In the genomic region with DNA sequence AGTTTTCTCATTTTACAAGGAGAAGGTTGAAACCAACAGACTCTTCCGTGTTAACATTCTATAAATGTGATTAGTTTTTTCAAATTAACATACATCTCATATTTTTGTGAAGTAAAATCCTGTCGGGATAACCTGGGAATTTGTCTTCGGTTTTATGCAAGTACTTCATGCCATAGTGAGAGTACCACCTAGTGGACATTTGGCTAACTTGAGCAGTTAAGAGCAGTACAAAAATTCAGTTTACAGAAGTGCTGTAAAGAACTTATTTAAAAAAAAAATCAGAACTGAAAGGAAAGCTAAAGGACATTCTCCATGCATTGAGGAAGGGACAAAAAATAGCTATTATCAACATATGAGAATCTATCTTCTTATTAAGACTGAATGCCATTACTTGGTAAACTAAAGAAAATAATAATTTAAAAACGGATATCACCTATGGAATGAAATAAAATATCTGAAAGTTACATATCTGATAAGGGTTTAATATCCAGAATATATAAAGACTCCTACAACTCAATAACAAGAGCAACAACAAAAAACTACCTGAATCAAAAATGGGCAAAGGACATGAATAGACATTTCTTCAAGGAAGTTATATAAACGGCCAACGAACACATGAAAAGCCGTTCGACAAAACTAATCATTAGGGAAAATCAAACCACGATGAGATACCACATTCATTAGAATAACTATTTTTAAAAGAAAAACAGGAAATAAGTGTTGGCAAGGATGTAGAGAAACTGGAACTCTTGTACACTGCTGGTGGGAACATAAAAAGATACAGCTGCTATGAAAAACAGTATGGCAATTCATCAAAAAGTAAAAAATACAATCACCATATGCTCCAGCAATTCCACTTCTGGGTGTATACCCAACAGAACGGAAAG, we compare ENCODE assay signal across 8 cellular contexts.
DNase-seq lines count a peak whose midpoint lies in the region; ATAC-seq and TF ChIP-seq lines count a peak whose summit lies in the region.

No MANE protein-coding gene starts in this region.

- H3F3A ChIP-seq in neural cell (ENCODE audit: insufficient read depth, low read length, poor library complexity, severe bottlenecking), result no peaks in the 10 kb centered on the region

- H3K36me3 ChIP-seq in breast epithelium (no peaks in the 10 kb centered on the region), neural cell (ENCODE audit: insufficient read depth, low read length) (no peaks in the 10 kb centered on the region), stomach (no peaks in the 10 kb centered on the region)

- H3K4me3 ChIP-seq in breast epithelium, result no peak overlapping the region
- no peak overlapping the region for H3K4me3 ChIP-seq in neural cell (ENCODE audit: low read length)
- H3K4me3 ChIP-seq in stomach, result no peak overlapping the region

- peak in 2 of 3 donors; percentile 13 to 43 for TF ChIP-seq CTCF in breast epithelium (IDR thresholded peaks at IDR 0.05)
- peak; percentile 22 for TF ChIP-seq CTCF in neural cell (IDR thresholded peaks at IDR 0.05; ENCODE audit: poor library complexity, severe bottlenecking)
- TF ChIP-seq CTCF in stomach (IDR thresholded peaks at IDR 0.05), result peak in 3 of 7 experiments; percentile 13 to 42 (median 30)

- no peak for ATAC-seq in HG03521 (IDR thresholded peaks at IDR 0.05; ENCODE audit: unreplicated experiment)

- no peak overlapping the region for H2AFZ ChIP-seq in neural cell (ENCODE audit: low read depth, low read length)

- no peaks in the 10 kb centered on the region for H3K9me3 ChIP-seq in breast epithelium
- H3K9me3 ChIP-seq in neural cell (ENCODE audit: low read length), result peaks cover 3% of the 10 kb centered on the region
- no peaks in the 10 kb centered on the region for H3K9me3 ChIP-seq in stomach

- DNase-seq in EH (ENCODE audit: low read depth), result peak; percentile 62
- DNase-seq in MV-4-11 (lab: John Stamatoyannopoulos, UW), result peak; percentile 45
- no peak for DNase-seq in breast epithelium (ENCODE audit: low spot score in 2 of 2)
- no peak for DNase-seq in stomach
- no peak for DNase-seq in occipital lobe (lab: John Stamatoyannopoulos, UW)
- no peak for DNase-seq in NCI-H187 treated with DMSO at 0.1 percent for 48 hours (lab: John Stamatoyannopoulos, UW)

- TF ChIP-seq POLR2A in breast epithelium (IDR thresholded peaks at IDR 0.05) (no peak), stomach (IDR thresholded peaks at IDR 0.05) (no peak)

- no peak overlapping the region for H3K4me2 ChIP-seq in neural cell (ENCODE audit: low read length)

- 81 to 86% (median 84%) methylated on average over 10 of the region's 10 CpGs for WGBS in stomach, 5 donors

- H3K27ac ChIP-seq in breast epithelium, result no peak overlapping the region
- H3K27ac ChIP-seq in neural cell (ENCODE audit: low read length), result no peak overlapping the region
- no peak overlapping the region for H3K27ac ChIP-seq in stomach

- no peak overlapping the region for H3K9ac ChIP-seq in neural cell (ENCODE audit: low read length)

- no peaks in the 10 kb centered on the region for H3K79me2 ChIP-seq in neural cell (replicated peaks; ENCODE audit: insufficient read depth, low read length)

- H3K9me2 ChIP-seq in neural cell (ENCODE audit: insufficient read depth, low read length), result no peaks in the 10 kb centered on the region

- no peaks in the 10 kb centered on the region for H3K4me1 ChIP-seq in breast epithelium
- H3K4me1 ChIP-seq in stomach, result peaks cover 0 to 5% (median 0%) of the 10 kb centered on the region in 4 donors

- intact Hi-C loops in breast epithelium (cut with DNase I; ENCODE audit: low total_unique reads), result no loop called here
- intact Hi-C loops in stomach (cut with DNase I; ENCODE audit: low total_unique reads), result no loop called here

- H3K27me3 ChIP-seq in breast epithelium (no peaks in the 10 kb centered on the region), neural cell (ENCODE audit: insufficient read depth, low read depth, low read length) (no peaks in the 10 kb centered on the region), stomach (no peaks in the 10 kb centered on the region)

- TF ChIP-seq EP300 in neural cell (conservative IDR thresholded peaks at IDR 0.05; ENCODE audit: poor library complexity, severe bottlenecking) (no peak), stomach (IDR thresholded peaks at IDR 0.05) (no peak)

- TF ChIP-seq RAD21 in neural cell (conservative IDR thresholded peaks at IDR 0.05), result no peak

- no peaks in the 10 kb centered on the region for H4K20me1 ChIP-seq in neural cell (ENCODE audit: insufficient read depth)

TF ChIP-seq in neural cell, 6 proteins besides CTCF, POLR2A, EP300 and RAD21:
- TF ChIP-seq EZH2 (IDR thresholded peaks at IDR 0.05; ENCODE audit: borderline replicate concordance, insufficient read depth, low read length, poor library complexity, severe bottlenecking) (no peak), MXI1 (conservative IDR thresholded peaks at IDR 0.05; ENCODE audit: poor library complexity, severe bottlenecking) (no peak), TAF1 (IDR thresholded peaks at IDR 0.05; ENCODE audit: low read depth) (no peak), POLR2AphosphoS5 (IDR thresholded peaks at IDR 0.05) (no peak), SMC3 (conservative IDR thresholded peaks at IDR 0.05; ENCODE audit: poor library complexity) (no peak), REST (IDR thresholded peaks at IDR 0.05; ENCODE audit: borderline replicate concordance) (no peak)

Comparison
In these comparisons a context has a peak if more than half of its experiments do, and no peak if none do; other contexts are left out.
1. DNase-seq: peak in EH (single experiment) and MV-4-11 (single experiment); none in breast epithelium (0 of 2), stomach (single experiment), occipital lobe (single experiment) and NCI-H187 treated with DMSO at 0.1 percent for 48 hours (single experiment).